13 cellular contexts compared by ENCODE assay signal in the genomic region with DNA sequence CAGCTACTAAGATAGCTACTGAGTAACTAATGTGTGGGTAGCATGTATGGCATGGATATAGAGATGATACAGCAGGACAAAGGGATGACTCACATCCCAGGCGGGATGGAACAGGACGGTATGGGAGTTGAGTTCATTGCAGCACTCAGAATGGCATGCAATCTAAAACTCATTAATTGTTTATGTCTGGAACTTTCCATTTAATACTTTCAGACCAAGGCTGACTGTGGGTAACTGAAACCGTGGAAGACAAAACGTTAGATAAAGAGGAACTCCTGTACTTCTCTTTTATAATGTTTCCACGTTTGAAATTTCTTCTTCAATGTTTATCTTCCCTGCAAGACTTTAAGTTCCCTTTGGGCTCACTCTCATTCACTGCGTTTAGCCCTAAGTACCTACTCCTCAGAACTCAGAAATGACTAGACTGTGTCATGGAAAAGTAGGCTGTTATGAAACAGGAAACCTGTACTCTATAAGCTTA.
A peak's percentile ranks its signal among the peaks of the same experiment; 100 is the strongest.
DNase-seq lines count a peak whose midpoint lies in the region; ATAC-seq and TF ChIP-seq lines count a peak whose summit lies in the region.
"Had no signal": no experiment of that assay in that cellular context is flagged by ENCODE, and none has a peak within 500 bp of the region (broad histone marks: within the 10 kb centered on the region; RNA-seq: fewer than 3 reads in every experiment).

No MANE protein-coding gene starts in this region.

- H2AFZ ChIP-seq in smooth muscle cell (ENCODE audit: low read depth): peak overlapping the region; percentile 6

- intact Hi-C loops in prostate gland (cut with DNase I): no loop called here

- H4K20me1 ChIP-seq in smooth muscle cell (ENCODE audit: low read depth): no peaks in the 10 kb centered on the region

- peak overlapping the region; percentile 97 for H3K27ac Mint-ChIP-seq in HFFc6
- H3K27ac Mint-ChIP-seq: activated T-cell treated with anti-CD3 and anti-CD28 coated beads, Interleukin-2, amount 50 U/mL, for 72 hours; nephron had no signal

- H3K36me3 Mint-ChIP-seq in HFFc6 (ENCODE audit: low read depth): peaks cover 9% of the 10 kb centered on the region; the same call in 1 of the 2 replicates

- H3K9me3 Mint-ChIP-seq in HFFc6: no peaks in the 10 kb centered on the region; the same call in 1 of the 2 replicates
- H3K9me3 Mint-ChIP-seq: activated T-cell treated with anti-CD3 and anti-CD28 coated beads, Interleukin-2, amount 50 U/mL, for 72 hours; nephron had no signal

- TF ChIP-seq POLR2A in prostate gland (IDR thresholded peaks at IDR 0.05): no peak

- ATAC-seq in GM19035 (IDR thresholded peaks at IDR 0.05; ENCODE audit: unreplicated experiment): no peak
- ATAC-seq: activated T-cell treated with anti-CD3 and anti-CD28 coated beads, Interleukin-2, amount 50 U/mL, for 72 hours had no signal

- no peaks in the 10 kb centered on the region for H3K27me3 Mint-ChIP-seq in HFFc6 (ENCODE audit: insufficient read depth)

- 10% methylated on average over 6 of the region's 6 CpGs for WGBS in smooth muscle cell (ENCODE audit: low lambda C conversion rate)
- WGBS in prostate gland: 62% methylated on average over 6 of the region's 6 CpGs

- no peak for TF ChIP-seq CTCF in HFFc6 (IDR thresholded peaks at IDR 0.05)
- no peak for TF ChIP-seq CTCF in fibroblast of pulmonary artery (IDR thresholded peaks at IDR 0.05; ENCODE audit: low read length, missing control alignments)
- TF ChIP-seq CTCF in smooth muscle cell (IDR thresholded peaks at IDR 0.05; ENCODE audit: borderline replicate concordance, insufficient read depth, poor library complexity, severe bottlenecking): no peak
- no peak for TF ChIP-seq CTCF in prostate gland (IDR thresholded peaks at IDR 0.05)

- H3K36me3 ChIP-seq in smooth muscle cell (ENCODE audit: low read depth): no peaks in the 10 kb centered on the region
- H3K36me3 ChIP-seq in prostate gland: no peaks in the 10 kb centered on the region

- peaks cover 61% of the 10 kb centered on the region for H3K4me1 Mint-ChIP-seq in HFFc6 (ENCODE audit: low read depth)

- peak overlapping the region; percentile 81 for H3K4me2 ChIP-seq in smooth muscle cell

- peak; percentile 80 for DNase-seq in HFFc6
- peak; percentile 64 for DNase-seq in SKM-1 treated with dmso at 0.1 percent for 144 hours (lab: John Stamatoyannopoulos, UW; ENCODE audit: unreplicated experiment)
- DNase-seq in fibroblast of pulmonary artery (ENCODE audit: low read depth): peak; percentile 75
- no peak for DNase-seq in smooth muscle cell (lab: John Stamatoyannopoulos, UW; ENCODE audit: unreplicated experiment)
- no peak for DNase-seq in prostate gland (ENCODE audit: low spot score)
- DNase-seq in NCI-H1436 treated with DMSO at 0.1 percent for 48 hours (lab: John Stamatoyannopoulos, UW): no peak
- no peak for DNase-seq in UCSD-AML1 (lab: John Stamatoyannopoulos, UW; ENCODE audit: unreplicated experiment)
- DNase-seq: activated T-cell treated with anti-CD3 and anti-CD28 coated beads, Interleukin-2, amount 50 U/mL, for 72 hours; NK-92 treated with Interleukin-12 subunit alpha and Interleukin-12 subunit beta, amount 100 ng/mL, for 24 hours; stimulated activated CD4-positive, alpha-beta T cell treated with anti-CD3 and anti-CD28 coated beads, Interleukin-2, amount 100 ng/mL, for 24 hours; substantia nigra had no signal

- H3K79me2 ChIP-seq in smooth muscle cell (ENCODE audit: low read depth): peaks cover 67% of the 10 kb centered on the region

- H3K27me3 ChIP-seq in smooth muscle cell (ENCODE audit: low read depth) (no peaks in the 10 kb centered on the region), prostate gland (replicated peaks; ENCODE audit: insufficient read depth) (no peaks in the 10 kb centered on the region)

- peak overlapping the region; percentile 88 for H3K9ac ChIP-seq in smooth muscle cell (ENCODE audit: low read depth)

- H3K27ac ChIP-seq in smooth muscle cell (ENCODE audit: low read depth) (peak overlapping the region; percentile 98), prostate gland (no peak overlapping the region)

- no peaks in the 10 kb centered on the region for H3K9me3 ChIP-seq in smooth muscle cell (replicated peaks; ENCODE audit: low read depth)
- no peaks in the 10 kb centered on the region for H3K9me3 ChIP-seq in prostate gland

- H3K4me1 ChIP-seq in smooth muscle cell (ENCODE audit: low read depth) (peaks cover 15% of the 10 kb centered on the region), prostate gland (replicated peaks) (no peaks in the 10 kb centered on the region)

- H3K4me3 Mint-ChIP-seq in HFFc6: peak overlapping the region; percentile 72
- H3K4me3 Mint-ChIP-seq: activated T-cell treated with anti-CD3 and anti-CD28 coated beads, Interleukin-2, amount 50 U/mL, for 72 hours; nephron had no signal

- no peak overlapping the region for H3K4me3 ChIP-seq in fibroblast of pulmonary artery (replicated peaks; ENCODE audit: low read depth, low read length)
- peak overlapping the region; percentile 27 for H3K4me3 ChIP-seq in smooth muscle cell
- no peak overlapping the region for H3K4me3 ChIP-seq in prostate gland

- H3F3A ChIP-seq in smooth muscle cell (ENCODE audit: low read depth): no peaks in the 10 kb centered on the region

Comparison
In these comparisons a context has a peak if more than half of its experiments do, and no peak if none do; other contexts are left out.
1. DNase-seq: peak in HFFc6 (single experiment), SKM-1 treated with dmso at 0.1 percent for 144 hours (single experiment) and fibroblast of pulmonary artery (single experiment); none in smooth muscle cell (single experiment), prostate gland (single experiment), NCI-H1436 treated with DMSO at 0.1 percent for 48 hours (single experiment) and UCSD-AML1 (single experiment).